1 cellular context compared by ENCODE assay signal in genomic region chr4:20615492-20616136, GRCh38.
TF ChIP-seq lines count a peak whose summit lies in the region.

No MANE protein-coding gene starts in this region.

TF ChIP-seq in HepG2, 621 proteins besides CTCF, POLR2A, EP300 and RAD21 (continued from another document):
- TF ChIP-seq ZNF670 (CRISPR knock-in tag; IDR thresholded peaks at IDR 0.05; ENCODE audit: borderline replicate concordance), result no peak
- no peak for TF ChIP-seq ZNF225 (CRISPR knock-in tag; IDR thresholded peaks at IDR 0.05)
- TF ChIP-seq DR1 (CRISPR knock-in tag; IDR thresholded peaks at IDR 0.05), result no peak
- no peak for TF ChIP-seq NBN (conservative IDR thresholded peaks at IDR 0.05)
- TF ChIP-seq ZNF513 (CRISPR knock-in tag; conservative IDR thresholded peaks at IDR 0.05), result no peak
- TF ChIP-seq ZNF703 (CRISPR knock-in tag; IDR thresholded peaks at IDR 0.05; ENCODE audit: borderline replicate concordance), result no peak
- TF ChIP-seq ZNF18 (CRISPR knock-in tag; IDR thresholded peaks at IDR 0.05; ENCODE audit: insufficient replicate concordance), result no peak
- no peak for TF ChIP-seq GABPA (IDR thresholded peaks at IDR 0.05; ENCODE audit: low read depth, low read length)
- TF ChIP-seq GABPA (CRISPR knock-in tag; IDR thresholded peaks at IDR 0.05; ENCODE audit: low read depth), result no peak
